14 cellular contexts compared by ENCODE assay signal in genomic region chr5:90866915-90867715, GRCh38.
DNase-seq lines count a peak whose midpoint lies in the region; ATAC-seq and TF ChIP-seq lines count a peak whose summit lies in the region.
"Had no signal": no experiment of that assay in that cellular context is flagged by ENCODE, and none has a peak within 500 bp of the region (broad histone marks: within the 10 kb centered on the region; RNA-seq: fewer than 3 reads in every experiment).

No MANE protein-coding gene starts in this region.

- no peak for ATAC-seq in HG03108 (IDR thresholded peaks at IDR 0.05; ENCODE audit: unreplicated experiment)
- ATAC-seq: activated CD4-positive, CD25-positive, alpha-beta regulatory T cell treated with anti-CD3 and anti-CD28 coated beads, Interleukin-2, amount 50 U/mL, for 24 hours; gastroesophageal sphincter had no signal

- H3K4me3 ChIP-seq in AG10803 (ENCODE audit: low read length) (no peak overlapping the region), fibroblast of mammary gland (ENCODE audit: control insufficient read depth, low read depth, low read length) (no peak overlapping the region), lower leg skin (ENCODE audit: low read depth, poor library complexity, severe bottlenecking) (no peak overlapping the region)
- H3K4me3 ChIP-seq: gastroesophageal sphincter, GM23338 had no signal

- peak; percentile 74 for DNase-seq in AG10803 (ENCODE audit: low read depth)
- peak; percentile 17 for DNase-seq in NCI-H226
- peak; percentile 40 for DNase-seq in fibroblast of mammary gland (ENCODE audit: low read depth)
- peak; percentile 42 to 77 for DNase-seq in lower leg skin (ENCODE audit: low spot score in 2 of 2)
- no peak for DNase-seq in cerebellum (ENCODE audit: low spot score)
- no peak for DNase-seq in stimulated activated CD4-positive, alpha-beta T cell treated with anti-CD3 and anti-CD28 coated beads, Interleukin-12 subunit alpha, Interleukin-12 subunit beta, amount 100 ng/mL, for 4 hours
- no peak for DNase-seq in GM13977 (ENCODE audit: low spot score)
- DNase-seq: activated naive CD8-positive, alpha-beta T cell treated with anti-CD3 and anti-CD28 coated beads for 36 hours; left ventricle myocardium superior; stimulated activated naive B cell treated with anti-CD40 and anti-IgM and Interleukin-4, amounts not matched to agents 10 μg/mL and 1 μg/mL and 100 μg/mL, for 72 hours had no signal

- intact Hi-C loops in lower leg skin (cut with DNase I; ENCODE audit: low total_unique reads) = loop anchor here (10.0 kb wide), 1 partner anchor 518 kb away; the partner anchor contains the start of gene ARRDC3

- no peak for TF ChIP-seq POLR2A in lower leg skin (IDR thresholded peaks at IDR 0.05)

- 64% methylated on average over 5 of the region's 5 CpGs for WGBS in lower leg skin, 2 donors

- no peak for TF ChIP-seq CTCF in AG10803 (conservative IDR thresholded peaks at IDR 0.05; ENCODE audit: low read length)
- no peak for TF ChIP-seq CTCF in fibroblast of mammary gland (conservative IDR thresholded peaks at IDR 0.05; ENCODE audit: control insufficient read depth, insufficient read depth, low read depth, low read length)
- TF ChIP-seq CTCF in lower leg skin (IDR thresholded peaks at IDR 0.05) = no peak
- TF ChIP-seq CTCF in GM13977 (IDR thresholded peaks at IDR 0.05; ENCODE audit: extremely low read depth, insufficient read depth, missing control alignments) = no peak

- in situ Hi-C loops in GM13977 (cut with MboI; ENCODE audit: low pct_unique_long_range_greater_than_20kb, low sequenced_read_pairs, unreplicated experiment) = no loop called here

Comparison
In these comparisons a context has a peak if more than half of its experiments do, and no peak if none do; other contexts are left out.
1. DNase-seq: peak in AG10803 (single experiment), NCI-H226 (single experiment), fibroblast of mammary gland (single experiment) and lower leg skin (2 of 2); none in cerebellum (single experiment), stimulated activated CD4-positive, alpha-beta T cell treated with anti-CD3 and anti-CD28 coated beads, Interleukin-12 subunit alpha, Interleukin-12 subunit beta, amount 100 ng/mL, for 4 hours (single experiment) and GM13977 (single experiment).